Comparison of ENCODE assay signal across 9 cellular contexts in the genomic region with DNA sequence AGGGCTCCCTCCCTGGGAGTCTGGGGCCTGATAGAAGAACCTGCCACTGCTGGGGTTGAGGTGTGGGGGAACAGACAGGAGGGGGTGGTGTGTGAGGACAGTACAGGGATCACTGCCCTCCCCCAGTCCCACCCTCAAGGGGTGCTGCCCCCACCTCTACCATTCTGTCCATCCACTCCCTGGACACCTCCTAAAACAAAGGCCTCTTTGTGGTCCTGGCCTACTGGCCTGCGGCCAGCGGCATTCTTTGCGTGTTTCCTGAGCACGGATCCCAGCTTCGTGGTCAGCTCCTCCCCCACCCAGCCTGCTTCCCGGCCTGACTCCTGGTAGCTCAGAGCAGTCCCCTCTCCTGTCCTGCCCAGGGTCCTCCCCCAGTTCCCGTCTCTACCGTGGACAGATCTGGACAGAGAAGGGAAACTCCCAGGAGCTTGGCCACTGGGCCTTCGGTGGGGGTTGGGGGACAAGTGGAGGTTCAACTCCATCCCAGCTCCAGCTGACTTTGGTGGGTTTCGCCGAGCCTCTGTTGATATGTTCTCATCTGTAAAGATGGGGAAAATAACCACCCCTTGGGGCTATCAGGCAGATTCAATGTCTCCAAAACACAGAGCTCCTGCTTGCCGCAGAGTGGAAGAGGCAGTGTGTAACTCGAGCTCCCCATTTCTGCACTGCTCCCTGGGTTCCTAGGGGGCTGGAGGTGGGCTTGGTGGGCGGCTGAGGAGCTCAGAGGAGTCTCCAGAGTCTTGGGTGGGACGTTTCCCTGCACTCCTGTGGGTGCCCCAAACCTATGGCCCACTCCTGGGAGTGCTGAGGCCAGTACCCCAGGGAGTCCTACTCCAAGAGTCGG. TPM values are rescaled to one million over a fixed set of nuclear protein-coding genes. Genes with fewer than 3 reads are reported as not detected.
DNase-seq lines count a peak whose midpoint lies in the region; ATAC-seq and TF ChIP-seq lines count a peak whose summit lies in the region.
"Had no signal": no experiment of that assay in that cellular context is flagged by ENCODE, and none has a peak within 500 bp of the region (broad histone marks: within the 10 kb centered on the region; RNA-seq: fewer than 3 reads in every experiment).

No MANE protein-coding gene starts in this region.

- H3K4me3 ChIP-seq in lower leg skin (ENCODE audit: low read depth, poor library complexity, severe bottlenecking) (no peak overlapping the region), transverse colon (no peak overlapping the region)

- TF ChIP-seq POLR2A in lower leg skin (IDR thresholded peaks at IDR 0.05) (no peak), transverse colon (IDR thresholded peaks at IDR 0.05) (no peak)

- H3K4me1 ChIP-seq in transverse colon, result peaks cover 76 to 90% (median 84%) of the 10 kb centered on the region in 4 donors

- DNase-seq in dedifferentiated amniotic fluid mesenchymal stem cell (ENCODE audit: extremely low spot score) (peak; percentile 86), lower leg skin (ENCODE audit: low spot score in 2 of 2) (peak; percentile 69 to 97), transverse colon (peak; percentile 79), inferior parietal cortex (ENCODE audit: extremely low spot score) (no peak), RKO (ENCODE audit: low spot score) (no peak)

- TF ChIP-seq EP300 in Ishikawa (IDR thresholded peaks at IDR 0.05; ENCODE audit: borderline replicate concordance), result peak; percentile 84
- TF ChIP-seq EP300 in transverse colon (IDR thresholded peaks at IDR 0.05; ENCODE audit: low read depth), result no peak

- in situ Hi-C loops in transverse colon (cut with MboI; ENCODE audit: low pct_ligation_motif_present in 1 of 4, low pct_unique_long_range_greater_than_20kb in 1 of 4, low sequenced_read_pairs in 3 of 4), result no loop called here

- intact Hi-C loops in lower leg skin (cut with DNase I; ENCODE audit: low total_unique reads) (no loop called here), transverse colon (cut with DNase I; ENCODE audit: low total_unique reads) (no loop called here)

- ATAC-seq in HG03342 (IDR thresholded peaks at IDR 0.05; ENCODE audit: unreplicated experiment) (no peak), HG03108 (IDR thresholded peaks at IDR 0.05; ENCODE audit: unreplicated experiment) (no peak)

- peak; percentile 6; the same call in 1 of the 2 replicates for TF ChIP-seq RAD21 in Ishikawa (IDR thresholded peaks at IDR 0.05; ENCODE audit: low read depth)

- no peaks in the 10 kb centered on the region for H3K27me3 ChIP-seq in transverse colon

- H3K36me3 ChIP-seq in transverse colon, result no peaks in the 10 kb centered on the region

- no peak for TF ChIP-seq CTCF in lower leg skin (IDR thresholded peaks at IDR 0.05)
- no peak for TF ChIP-seq CTCF in transverse colon (IDR thresholded peaks at IDR 0.05)

- H3K9me3 ChIP-seq in transverse colon, result no peaks in the 10 kb centered on the region

- peak overlapping the region; percentile 86 to 94 (median 92) for H3K27ac ChIP-seq in transverse colon
- H3K27ac ChIP-seq: KMS-11 had no signal

- 16 to 24% methylated on average over 15 to 16 of the region's 16 CpGs for WGBS in lower leg skin, 2 donors
- 49% methylated on average over 16 of the region's 16 CpGs; no CpG with 5 or more reads in 1 of the 2 donors for WGBS in transverse colon (ENCODE audit: low coverage in 1 of 2), 2 donors

TF ChIP-seq in Ishikawa, 13 proteins besides CTCF, POLR2A, EP300 and RAD21:
- TF ChIP-seq ZBTB7A (IDR thresholded peaks at IDR 0.05; ENCODE audit: low read depth) (peak; percentile 90), EGR1 (IDR thresholded peaks at IDR 0.05) (no peak), TAF1 (IDR thresholded peaks at IDR 0.05; ENCODE audit: low read depth) (peak; percentile 49; the same call in 1 of the 2 replicates), FOXM1 (IDR thresholded peaks at IDR 0.05; ENCODE audit: borderline replicate concordance, low read depth) (peak; percentile 76; the same call in 1 of the 2 replicates), YY1 (IDR thresholded peaks at IDR 0.05; ENCODE audit: low read depth) (no peak; the same call in 1 of the 2 replicates), TEAD4 (IDR thresholded peaks at IDR 0.05) (peak; percentile 96), TCF12 (IDR thresholded peaks at IDR 0.05; ENCODE audit: low read depth) (peak; percentile 89), MAX (IDR thresholded peaks at IDR 0.05) (peak; percentile 62; the same call in 1 of the 2 replicates), CEBPB (IDR thresholded peaks at IDR 0.05) (no peak), NFIC (IDR thresholded peaks at IDR 0.05) (peak; percentile 95)
- TF ChIP-seq, protein P1, sequence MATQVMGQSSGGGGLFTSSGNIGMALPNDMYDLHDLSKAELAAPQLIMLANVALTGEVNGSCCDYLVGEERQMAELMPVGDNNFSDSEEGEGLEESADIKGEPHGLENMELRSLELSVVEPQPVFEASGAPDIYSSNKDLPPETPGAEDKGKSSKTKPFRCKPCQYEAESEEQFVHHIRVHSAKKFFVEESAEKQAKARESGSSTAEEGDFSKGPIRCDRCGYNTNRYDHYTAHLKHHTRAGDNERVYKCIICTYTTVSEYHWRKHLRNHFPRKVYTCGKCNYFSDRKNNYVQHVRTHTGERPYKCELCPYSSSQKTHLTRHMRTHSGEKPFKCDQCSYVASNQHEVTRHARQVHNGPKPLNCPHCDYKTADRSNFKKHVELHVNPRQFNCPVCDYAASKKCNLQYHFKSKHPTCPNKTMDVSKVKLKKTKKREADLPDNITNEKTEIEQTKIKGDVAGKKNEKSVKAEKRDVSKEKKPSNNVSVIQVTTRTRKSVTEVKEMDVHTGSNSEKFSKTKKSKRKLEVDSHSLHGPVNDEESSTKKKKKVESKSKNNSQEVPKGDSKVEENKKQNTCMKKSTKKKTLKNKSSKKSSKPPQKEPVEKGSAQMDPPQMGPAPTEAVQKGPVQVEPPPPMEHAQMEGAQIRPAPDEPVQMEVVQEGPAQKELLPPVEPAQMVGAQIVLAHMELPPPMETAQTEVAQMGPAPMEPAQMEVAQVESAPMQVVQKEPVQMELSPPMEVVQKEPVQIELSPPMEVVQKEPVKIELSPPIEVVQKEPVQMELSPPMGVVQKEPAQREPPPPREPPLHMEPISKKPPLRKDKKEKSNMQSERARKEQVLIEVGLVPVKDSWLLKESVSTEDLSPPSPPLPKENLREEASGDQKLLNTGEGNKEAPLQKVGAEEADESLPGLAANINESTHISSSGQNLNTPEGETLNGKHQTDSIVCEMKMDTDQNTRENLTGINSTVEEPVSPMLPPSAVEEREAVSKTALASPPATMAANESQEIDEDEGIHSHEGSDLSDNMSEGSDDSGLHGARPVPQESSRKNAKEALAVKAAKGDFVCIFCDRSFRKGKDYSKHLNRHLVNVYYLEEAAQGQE (IDR thresholded peaks at IDR 0.05; ENCODE audit: low read depth), result no peak; the same call in 1 of the 2 replicates
- TF ChIP-seq, protein P2, sequence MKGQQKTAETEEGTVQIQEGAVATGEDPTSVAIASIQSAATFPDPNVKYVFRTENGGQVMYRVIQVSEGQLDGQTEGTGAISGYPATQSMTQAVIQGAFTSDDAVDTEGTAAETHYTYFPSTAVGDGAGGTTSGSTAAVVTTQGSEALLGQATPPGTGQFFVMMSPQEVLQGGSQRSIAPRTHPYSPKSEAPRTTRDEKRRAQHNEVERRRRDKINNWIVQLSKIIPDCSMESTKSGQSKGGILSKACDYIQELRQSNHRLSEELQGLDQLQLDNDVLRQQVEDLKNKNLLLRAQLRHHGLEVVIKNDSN (IDR thresholded peaks at IDR 0.05), result no peak

RNA-seq across cellular contexts. Expression of gene LYL1, which starts 48.7 kb away (rescaled TPM):
- 1 to 10 TPM; 4.9 to 8.3 (median 7.0) TPM for total RNA-seq in lower leg skin
- 10 to 100 TPM in 3 of 4 donors, 1 to 10 TPM in 1; 4.5 to 33.4 (median 16.7) TPM for total RNA-seq in transverse colon

RNA-seq across cellular contexts. Expression of gene NFIX, which starts 58.7 kb away (rescaled TPM):
- total RNA-seq in lower leg skin (100 to 1,000 TPM; 119 to 177 (median 136) TPM), transverse colon (10 to 100 TPM; 25.4 to 53.1 (median 29.3) TPM)

Comparison
In these comparisons a context has a peak if more than half of its experiments do, and no peak if none do; other contexts are left out.
1. DNase-seq: peak in dedifferentiated amniotic fluid mesenchymal stem cell (single experiment), lower leg skin (2 of 2) and transverse colon (single experiment); none in inferior parietal cortex (single experiment) and RKO (single experiment).